33 cellular contexts compared by ENCODE assay signal in genomic region chr1:160122978-160123495, GRCh38. TPM values are rescaled to one million over a fixed set of nuclear protein-coding genes. Genes with fewer than 3 reads are reported as not detected.
"Had no signal": no experiment of that assay in that cellular context is flagged by ENCODE, and none has a peak within 500 bp of the region (broad histone marks: within the 10 kb centered on the region; RNA-seq: fewer than 3 reads in every experiment).

No MANE protein-coding gene starts in this region.

- H3K27ac ChIP-seq: adrenal gland, VCaP had no signal

- H3K4me1 Mint-ChIP-seq: activated CD4-positive, alpha-beta T cell treated with anti-CD3 and anti-CD28 coated beads, Interleukin-2, amount 10 ng/mL, durations not matched to agents 7 days and 5 days; activated naive CD4-positive, alpha-beta T cell treated with anti-CD3 and anti-CD28 coated beads, Interleukin-2, amount 10 ng/mL, durations not matched to agents 7 days and 5 days; activated naive CD8-positive, alpha-beta T cell treated with anti-CD3 and anti-CD28 coated beads, Interleukin-2, amount 10 ng/mL, durations not matched to agents 7 days and 5 days; activated T-helper 17 cell treated with anti-CD3 and anti-CD28 coated beads, Interleukin-2, amount 50 U/mL, for 72 hours; T-cell had no signal

- H3K4me3 Mint-ChIP-seq: activated CD4-positive, alpha-beta memory T cell treated with anti-CD3 and anti-CD28 coated beads for 36 hours; activated CD4-positive, alpha-beta T cell treated with anti-CD3 and anti-CD28 coated beads, Interleukin-2, amount 10 ng/mL, durations not matched to agents 7 days and 5 days; activated naive CD4-positive, alpha-beta T cell treated with anti-CD3 and anti-CD28 coated beads, Interleukin-2, amount 10 ng/mL, durations not matched to agents 7 days and 5 days; activated naive CD8-positive, alpha-beta T cell treated with anti-CD3 and anti-CD28 coated beads, Interleukin-2, amount 10 ng/mL, durations not matched to agents 7 days and 5 days; activated T-helper 17 cell treated with anti-CD3 and anti-CD28 coated beads, Interleukin-2, amount 50 U/mL, for 72 hours; IgD-negative memory B cell; T-cell had no signal

- H3K4me3 ChIP-seq: adrenal gland had no signal

- H3K36me3 Mint-ChIP-seq: activated CD4-positive, alpha-beta memory T cell treated with anti-CD3 and anti-CD28 coated beads for 36 hours; activated naive CD4-positive, alpha-beta T cell treated with anti-CD3 and anti-CD28 coated beads, Interleukin-2, amount 10 ng/mL, durations not matched to agents 7 days and 5 days; activated naive CD8-positive, alpha-beta T cell treated with anti-CD3 and anti-CD28 coated beads, Interleukin-2, amount 10 ng/mL, durations not matched to agents 7 days and 5 days; IgD-negative memory B cell; T-cell had no signal

- H3K27me3 Mint-ChIP-seq: activated CD4-positive, alpha-beta memory T cell treated with anti-CD3 and anti-CD28 coated beads for 36 hours had no signal

- H3K27me3 ChIP-seq: adrenal gland had no signal

- DNase-seq: activated CD4-positive, alpha-beta memory T cell treated with anti-CD3 and anti-CD28 coated beads for 36 hours; activated CD4-positive, alpha-beta T cell treated with anti-CD3 and anti-CD28 coated beads, Interleukin-2, amount 10 ng/mL, durations not matched to agents 7 days and 5 days; activated CD4-positive, CD25-positive, alpha-beta regulatory T cell; activated gamma-delta T cell treated with Interleukin-2 at 50 U/mL for 16 hours; activated naive CD4-positive, alpha-beta T cell treated with anti-CD3 and anti-CD28 coated beads, Interleukin-2, amount 10 ng/mL, durations not matched to agents 7 days and 5 days; activated naive CD8-positive, alpha-beta T cell treated with anti-CD3 and anti-CD28 coated beads, Interleukin-2, amount 10 ng/mL, durations not matched to agents 7 days and 5 days; activated T-cell treated with anti-CD3 and anti-CD28 coated beads for 4 hours; activated T-cell treated with anti-CD3 and anti-CD28 coated beads, Interleukin-2, amount 50 U/mL, for 48 hours; adrenal gland; anterior cingulate cortex; KG1; MV-4-11; NCI-H1092 treated with DMSO at 0.1 percent for 48 hours; NCI-H1417 treated with DMSO at 0.1 percent for 48 hours; NCI-H1694; NCI-H2029; NCI-H2107; NCI-H2171 treated with DMSO at 0.1 percent for 48 hours; NCI-H226; NCI-H510A; NCI-H526 treated with DMSO at 0.1 percent for 48 hours; NCI-H82; SIG-M5; T-cell had no signal

- H3K27ac Mint-ChIP-seq: activated CD4-positive, alpha-beta memory T cell treated with anti-CD3 and anti-CD28 coated beads for 36 hours; activated CD4-positive, alpha-beta T cell treated with anti-CD3 and anti-CD28 coated beads, Interleukin-2, amount 10 ng/mL, durations not matched to agents 7 days and 5 days; activated naive CD4-positive, alpha-beta T cell treated with anti-CD3 and anti-CD28 coated beads, Interleukin-2, amount 10 ng/mL, durations not matched to agents 7 days and 5 days; activated naive CD8-positive, alpha-beta T cell treated with anti-CD3 and anti-CD28 coated beads, Interleukin-2, amount 10 ng/mL, durations not matched to agents 7 days and 5 days; activated T-helper 17 cell treated with anti-CD3 and anti-CD28 coated beads, Interleukin-2, amount 50 U/mL, for 72 hours; T-cell had no signal

- H3K9me3 ChIP-seq: adrenal gland had no signal

- H3K9me3 Mint-ChIP-seq: activated CD4-positive, alpha-beta memory T cell treated with anti-CD3 and anti-CD28 coated beads for 36 hours; activated CD4-positive, alpha-beta T cell treated with anti-CD3 and anti-CD28 coated beads, Interleukin-2, amount 10 ng/mL, durations not matched to agents 7 days and 5 days; activated naive CD4-positive, alpha-beta T cell treated with anti-CD3 and anti-CD28 coated beads, Interleukin-2, amount 10 ng/mL, durations not matched to agents 7 days and 5 days; activated naive CD8-positive, alpha-beta T cell treated with anti-CD3 and anti-CD28 coated beads, Interleukin-2, amount 10 ng/mL, durations not matched to agents 7 days and 5 days; activated T-helper 17 cell treated with anti-CD3 and anti-CD28 coated beads, Interleukin-2, amount 50 U/mL, for 72 hours; IgD-negative memory B cell; T-cell had no signal

- ATAC-seq: activated T-helper 17 cell treated with anti-CD3 and anti-CD28 coated beads, Interleukin-2, amount 50 U/mL, for 72 hours; T-cell had no signal

- H3K36me3 ChIP-seq: adrenal gland had no signal

RNA-seq across cellular contexts. Expression of gene ATP1A2, which starts 7.5 kb away (rescaled TPM):
- total RNA-seq: activated CD4-positive, alpha-beta memory T cell treated with anti-CD3 and anti-CD28 coated beads for 36 hours; activated CD4-positive, alpha-beta T cell treated with anti-CD3 and anti-CD28 coated beads, Interleukin-2, amount 10 ng/mL, durations not matched to agents 7 days and 5 days; activated CD8-positive, alpha-beta memory T cell treated with anti-CD3 and anti-CD28 coated beads for 36 hours; activated naive CD8-positive, alpha-beta T cell treated with anti-CD3 and anti-CD28 coated beads, Interleukin-2, amount 10 ng/mL, durations not matched to agents 7 days and 5 days; activated T-helper 17 cell treated with anti-CD3 and anti-CD28 coated beads, Interleukin-2, amount 50 U/mL, for 72 hours; M059J; OCI-LY7; RPMI7951; T-helper 2 cell treated with Interferon-gamma antibody and Interleukin-4, amounts not matched to agents 100 ng/mL and 5 ng/mL, for 36 hours had no signal
- polyA plus RNA-seq: IgD-negative memory B cell had no signal

RNA-seq across cellular contexts. Expression of gene ATP1A4, which starts 28.4 kb away (rescaled TPM):
- total RNA-seq: activated CD4-positive, alpha-beta memory T cell treated with anti-CD3 and anti-CD28 coated beads for 36 hours; activated CD4-positive, alpha-beta T cell treated with anti-CD3 and anti-CD28 coated beads, Interleukin-2, amount 10 ng/mL, durations not matched to agents 7 days and 5 days; activated CD8-positive, alpha-beta memory T cell treated with anti-CD3 and anti-CD28 coated beads for 36 hours; activated naive CD8-positive, alpha-beta T cell treated with anti-CD3 and anti-CD28 coated beads, Interleukin-2, amount 10 ng/mL, durations not matched to agents 7 days and 5 days; LHCN-M2; M059J; OCI-LY7; RPMI7951; T-cell; T-helper 2 cell treated with Interferon-gamma antibody and Interleukin-4, amounts not matched to agents 100 ng/mL and 5 ng/mL, for 36 hours had no signal
- polyA plus RNA-seq: IgD-negative memory B cell had no signal

RNA-seq across cellular contexts. Expression of gene KCNJ9, which starts 41.7 kb away (rescaled TPM):
- total RNA-seq: activated CD4-positive, alpha-beta memory T cell treated with anti-CD3 and anti-CD28 coated beads for 36 hours; activated CD4-positive, alpha-beta T cell treated with anti-CD3 and anti-CD28 coated beads, Interleukin-2, amount 10 ng/mL, durations not matched to agents 7 days and 5 days; activated CD8-positive, alpha-beta memory T cell treated with anti-CD3 and anti-CD28 coated beads for 36 hours; activated naive CD8-positive, alpha-beta T cell treated with anti-CD3 and anti-CD28 coated beads, Interleukin-2, amount 10 ng/mL, durations not matched to agents 7 days and 5 days; LHCN-M2; M059J; OCI-LY7; RPMI7951; T-cell; T-helper 2 cell treated with Interferon-gamma antibody and Interleukin-4, amounts not matched to agents 100 ng/mL and 5 ng/mL, for 36 hours had no signal
- polyA plus RNA-seq: IgD-negative memory B cell had no signal

RNA-seq across cellular contexts. Expression of gene KCNJ10, which starts 53.1 kb away (rescaled TPM):
- total RNA-seq: activated CD4-positive, alpha-beta memory T cell treated with anti-CD3 and anti-CD28 coated beads for 36 hours; activated CD4-positive, alpha-beta T cell treated with anti-CD3 and anti-CD28 coated beads, Interleukin-2, amount 10 ng/mL, durations not matched to agents 7 days and 5 days; activated CD8-positive, alpha-beta memory T cell treated with anti-CD3 and anti-CD28 coated beads for 36 hours; activated naive CD8-positive, alpha-beta T cell treated with anti-CD3 and anti-CD28 coated beads, Interleukin-2, amount 10 ng/mL, durations not matched to agents 7 days and 5 days; activated T-helper 17 cell treated with anti-CD3 and anti-CD28 coated beads, Interleukin-2, amount 50 U/mL, for 72 hours; LHCN-M2; M059J; T-helper 2 cell treated with Interferon-gamma antibody and Interleukin-4, amounts not matched to agents 100 ng/mL and 5 ng/mL, for 36 hours had no signal
- polyA plus RNA-seq: IgD-negative memory B cell had no signal
